In genomic region chr9:34746526-34746925, GRCh38 we compare ENCODE assay signal across 20 cellular contexts. TPM values are rescaled to one million over a fixed set of nuclear protein-coding genes. Genes with fewer than 3 reads are reported as not detected.
DNase-seq lines count a peak whose midpoint lies in the region; ATAC-seq and TF ChIP-seq lines count a peak whose summit lies in the region.
"Had no signal": no experiment of that assay in that cellular context is flagged by ENCODE, and none has a peak within 500 bp of the region (broad histone marks: within the 10 kb centered on the region; RNA-seq: fewer than 3 reads in every experiment).

No MANE protein-coding gene starts in this region.

- H3K27me3 ChIP-seq in breast epithelium (no peaks in the 10 kb centered on the region), mammary epithelial cell (ENCODE audit: insufficient read depth, low read length) (no peaks in the 10 kb centered on the region)
- H3K27me3 ChIP-seq: BLaER1 had no signal

- H3K27ac Mint-ChIP-seq in MCF 10A (ENCODE audit: low read depth, unreplicated experiment) = no peak overlapping the region
- H3K27ac Mint-ChIP-seq: CD14-positive monocyte; CD4-positive, alpha-beta memory T cell; H9 had no signal

- BruUV-seq in MCF 10A (replicated peaks; lab: Mats Ljungman, UMichigan) (no TSS peak), mammary epithelial cell (replicated peaks; lab: Mats Ljungman, UMichigan) (no TSS peak)

- H3K9me3 ChIP-seq in breast epithelium = no peaks in the 10 kb centered on the region
- peaks cover 3% of the 10 kb centered on the region for H3K9me3 ChIP-seq in mammary epithelial cell (replicated peaks; ENCODE audit: insufficient read depth, low read length)

- peak overlapping the region; percentile 15 for H3K4me2 ChIP-seq in mammary epithelial cell (ENCODE audit: insufficient read depth, low read depth, low read length)
- H3K4me2 ChIP-seq: BLaER1 had no signal

- no peaks in the 10 kb centered on the region for H3K79me2 ChIP-seq in mammary epithelial cell (ENCODE audit: insufficient read depth, low read length)

- POLR2A ChIA-PET in MCF 10A (lab: Yijun Ruan, JAX) = interaction anchor here (0.7 kb wide), 1 partner anchor 12 kb away, joined by 3 read pairs; no protein-coding TSS in a partner anchor

- dilution Hi-C loops in mammary epithelial cell (cut with HindIII; ENCODE audit: low sequenced_read_pairs) = no loop called here

- H3K36me3 ChIP-seq in breast epithelium (no peaks in the 10 kb centered on the region), mammary epithelial cell (ENCODE audit: insufficient read depth, low read length) (no peaks in the 10 kb centered on the region)
- H3K36me3 ChIP-seq: BLaER1 had no signal

- H3K27me3 Mint-ChIP-seq in MCF 10A (ENCODE audit: insufficient read depth, unreplicated experiment) = peaks cover 16% of the 10 kb centered on the region

- CTCF ChIA-PET in MCF 10A (lab: Yijun Ruan, JAX) = interaction anchor here (0.6 to 3.4 kb wide), 3 partner anchors 13 to 326 kb away, joined by 3 to 26 read pairs (median 3); partner anchors contain the start of gene VCP
- CTCF ChIA-PET in mammary epithelial cell (lab: Charles Lee; ENCODE audit: low non-redundant PET) = no interaction called here

- H3K4me1 ChIP-seq in breast epithelium = no peaks in the 10 kb centered on the region
- H3K4me1 ChIP-seq in mammary epithelial cell (ENCODE audit: insufficient read depth, low read length) = peaks cover 40% of the 10 kb centered on the region
- H3K4me1 ChIP-seq: BLaER1 had no signal

- no peak overlapping the region for H3K27ac ChIP-seq in breast epithelium
- no peak overlapping the region for H3K27ac ChIP-seq in mammary epithelial cell (ENCODE audit: insufficient read depth, low read depth, low read length)
- H3K27ac ChIP-seq in epithelial cell of prostate = peak overlapping the region; percentile 98
- H3K27ac ChIP-seq: BLaER1 had no signal

- H3K4me1 Mint-ChIP-seq in MCF 10A (ENCODE audit: insufficient read depth, unreplicated experiment) = peaks cover 22% of the 10 kb centered on the region
- H3K4me1 Mint-ChIP-seq: CD4-positive, alpha-beta memory T cell; H9 had no signal

- no peak for TF ChIP-seq POLR2A in breast epithelium (IDR thresholded peaks at IDR 0.05)

- peak; percentile 42 for DNase-seq in MCF 10A (ENCODE audit: unreplicated experiment)
- no peak for DNase-seq in breast epithelium (ENCODE audit: low spot score in 2 of 2)
- DNase-seq in mammary epithelial cell = no peak
- no peak for DNase-seq in epithelial cell of prostate (ENCODE audit: low read depth, low spot score)
- no peak for DNase-seq in head of caudate nucleus
- DNase-seq in epidermal melanocyte (ENCODE audit: insufficient read length, low spot score) = no peak
- DNase-seq in posterior vena cava (ENCODE audit: low spot score) = no peak
- DNase-seq: 8988T; CD4-positive, alpha-beta memory T cell; DMS153; DMS79 treated with DMSO at 0.1 percent for 48 hours; GF-D8; H9 had no signal

- ATAC-seq in GM21786 (IDR thresholded peaks at IDR 0.05; ENCODE audit: unreplicated experiment) = no peak
- ATAC-seq: HepG2 had no signal

- H4K20me1 ChIP-seq in mammary epithelial cell (ENCODE audit: insufficient read depth, low read length) = no peaks in the 10 kb centered on the region
- H4K20me1 ChIP-seq: BLaER1 had no signal

- H3K4me3 ChIP-seq in breast epithelium (no peak overlapping the region), mammary epithelial cell (replicated peaks in 1 of 3; ENCODE audit: insufficient read depth in 1 of 3, low read depth in 2 of 3, low read length in 3 of 3) (no peak overlapping the region)
- H3K4me3 ChIP-seq: BLaER1 had no signal

- H3K36me3 Mint-ChIP-seq in MCF 10A (ENCODE audit: insufficient read depth, unreplicated experiment) = no peaks in the 10 kb centered on the region
- H3K36me3 Mint-ChIP-seq: CD14-positive monocyte; CD4-positive, alpha-beta memory T cell had no signal

- no peak overlapping the region for H3K9ac ChIP-seq in mammary epithelial cell (ENCODE audit: insufficient read depth, low read length)
- H3K9ac ChIP-seq: BLaER1 had no signal

- in situ Hi-C loops in mammary epithelial cell (cut with MboI; ENCODE audit: low sequenced_read_pairs in 2 of 2) = no loop called here

- H3K4me3 Mint-ChIP-seq in MCF 10A (ENCODE audit: unreplicated experiment) = no peak overlapping the region
- H3K4me3 Mint-ChIP-seq: CD14-positive monocyte; CD4-positive, alpha-beta memory T cell; H9 had no signal

- H2AFZ ChIP-seq in mammary epithelial cell (ENCODE audit: low read depth, low read length) = no peak overlapping the region

- TF ChIP-seq CTCF in MCF 10A (IDR thresholded peaks at IDR 0.05; ENCODE audit: unreplicated experiment) (no peak), breast epithelium (IDR thresholded peaks at IDR 0.05) (no peak), mammary epithelial cell (conservative IDR thresholded peaks at IDR 0.05 in 1 of 2, IDR thresholded peaks at IDR 0.05 in 1 of 2; ENCODE audit: extremely low read depth in 1 of 2, insufficient read depth in 1 of 2, low read depth in 1 of 2, low read length in 2 of 2) (no peak)

- intact Hi-C loops in MCF 10A (cut with micrococcal nuclease) (no loop called here), breast epithelium (cut with DNase I; ENCODE audit: low total_unique reads) (no loop called here), mammary epithelial cell (cut with micrococcal nuclease) (loop anchor here (5.0 kb wide), 1 partner anchor 366 kb away; no protein-coding TSS in a partner anchor), head of caudate nucleus (cut with DNase I) (no loop called here), posterior vena cava (cut with DNase I) (no loop called here)

- no peaks in the 10 kb centered on the region for H3K9me3 Mint-ChIP-seq in MCF 10A (ENCODE audit: unreplicated experiment)

RNA-seq across cellular contexts. Expression of gene CCL21, which starts 36.6 kb away (rescaled TPM):
- total RNA-seq in MCF 10A (2022) = not detected in 2 replicates
- total RNA-seq in breast epithelium = 10 to 100 TPM in 2 of 3 donors, 1 to 10 TPM in 1; 5.9 to 84.9 (median 12.0) TPM
- total RNA-seq in mammary epithelial cell = not detected
- not detected for polyA plus RNA-seq in mammary epithelial cell
- not detected for polyA minus RNA-seq in mammary epithelial cell
- 100 to 1,000 TPM; 143 to 161 TPM for total RNA-seq in posterior vena cava
- total RNA-seq: A673; CD4-positive, alpha-beta memory T cell; H1; H9; HepG2 had no signal
- polyA plus RNA-seq: AG04450; CD14-positive monocyte; CD4-positive, alpha-beta memory T cell; H1; HepG2 had no signal

RNA-seq across cellular contexts. Expression of gene CCL19, which starts 55.5 kb away (rescaled TPM):
- total RNA-seq in MCF 10A (2022) = not detected in 2 replicates
- 1 to 10 TPM in 2 of 3 donors, under 1 TPM in 1; 0.88 to 5.6 (median 1.3) TPM for total RNA-seq in breast epithelium
- total RNA-seq in mammary epithelial cell = not detected
- not detected for polyA plus RNA-seq in mammary epithelial cell
- polyA minus RNA-seq in mammary epithelial cell = not detected
- 10 to 100 TPM; 15.2 to 27.1 TPM for total RNA-seq in posterior vena cava
- total RNA-seq: A673; CD4-positive, alpha-beta memory T cell; H1; H9; HepG2 had no signal
- polyA plus RNA-seq: AG04450; CD14-positive monocyte; CD4-positive, alpha-beta memory T cell; H1; HepG2 had no signal
